Comparison of ENCODE assay signal across 23 cellular contexts in the genomic region with DNA sequence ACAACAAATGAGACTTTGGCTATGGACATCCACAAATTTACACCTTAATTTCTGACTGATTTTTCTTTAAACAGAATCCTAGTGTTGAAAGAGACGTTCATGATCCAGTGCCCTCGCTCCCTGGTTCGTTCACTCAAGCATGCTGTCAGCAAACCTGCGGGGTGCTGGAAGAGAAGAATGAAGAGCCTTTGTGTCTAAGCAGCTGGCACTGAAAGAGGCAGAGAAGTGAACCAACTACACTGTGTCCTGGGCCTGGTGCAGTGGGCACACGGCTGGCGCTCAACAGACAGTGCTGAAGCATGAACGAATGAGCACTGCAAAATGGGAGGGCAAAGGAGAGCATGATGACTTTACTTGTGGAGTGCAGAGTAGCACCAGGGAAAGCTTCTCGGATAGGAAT. TPM values are rescaled to one million over a fixed set of nuclear protein-coding genes. Genes with fewer than 3 reads are reported as not detected.
"Had no signal": no experiment of that assay in that cellular context is flagged by ENCODE, and none has a peak within 500 bp of the region (broad histone marks: within the 10 kb centered on the region; RNA-seq: fewer than 3 reads in every experiment).

No MANE protein-coding gene starts in this region.

- DNase-seq: cortex of kidney; effector CD8-positive, alpha-beta T cell; foreskin melanocyte; heart left ventricle; left colon; natural killer cell; occipital lobe; pancreas; right lobe of liver; stimulated activated CD4-positive, alpha-beta T cell treated with anti-CD3 and anti-CD28 coated beads, Interleukin-4, amount 100 ng/mL, for 24 hours; stimulated activated naive B cell treated with anti-CD40 and anti-IgM and Interleukin-4, amounts not matched to agents 10 μg/mL and 1 μg/mL and 100 μg/mL, for 72 hours; stimulated activated naive CD8-positive, alpha-beta T cell treated with anti-CD3 and anti-CD28 coated beads, Interleukin-15, amount 100 ng/mL, for 72 hours; trophoblast cell had no signal

- H3K27me3 Mint-ChIP-seq: progenitor cell of endocrine pancreas; stimulated activated naive B cell treated with anti-CD40 and anti-IgM and Interleukin-4, amounts not matched to agents 10 μg/mL and 1 μg/mL and 100 μg/mL, for 72 hours; stimulated activated naive CD8-positive, alpha-beta T cell treated with anti-CD3 and anti-CD28 coated beads, Interleukin-15, amount 100 ng/mL, for 72 hours had no signal

- H3K27me3 ChIP-seq: dorsolateral prefrontal cortex, heart left ventricle, pancreas, right lobe of liver had no signal

- H3K36me3 ChIP-seq: pancreas, right lobe of liver had no signal

- H3K27ac Mint-ChIP-seq: natural killer cell; progenitor cell of endocrine pancreas; stimulated activated naive B cell treated with anti-CD40 and anti-IgM and Interleukin-4, amounts not matched to agents 10 μg/mL and 1 μg/mL and 100 μg/mL, for 72 hours; stimulated activated naive CD8-positive, alpha-beta T cell treated with anti-CD3 and anti-CD28 coated beads, Interleukin-15, amount 100 ng/mL, for 72 hours had no signal

- H3K27ac ChIP-seq: dorsolateral prefrontal cortex, heart left ventricle, pancreas, right lobe of liver, thoracic aorta had no signal

- H3K4me3 ChIP-seq: dorsolateral prefrontal cortex, heart left ventricle, pancreas, right lobe of liver, thoracic aorta had no signal

- ATAC-seq: heart left ventricle; left colon; natural killer cell; pancreas; right lobe of liver; stimulated activated naive B cell treated with anti-CD40 and anti-IgM and Interleukin-4, amounts not matched to agents 10 μg/mL and 1 μg/mL and 100 μg/mL, for 72 hours; stimulated activated naive CD8-positive, alpha-beta T cell treated with anti-CD3 and anti-CD28 coated beads, Interleukin-15, amount 100 ng/mL, for 72 hours had no signal

- H3K9me3 Mint-ChIP-seq: natural killer cell; stimulated activated naive B cell treated with anti-CD40 and anti-IgM and Interleukin-4, amounts not matched to agents 10 μg/mL and 1 μg/mL and 100 μg/mL, for 72 hours; stimulated activated naive CD8-positive, alpha-beta T cell treated with anti-CD3 and anti-CD28 coated beads, Interleukin-15, amount 100 ng/mL, for 72 hours had no signal

- H3K4me1 ChIP-seq: pancreas, right lobe of liver had no signal

- H3K36me3 Mint-ChIP-seq: natural killer cell had no signal

- H3K9me3 ChIP-seq: heart left ventricle, pancreas, right lobe of liver, thoracic aorta had no signal

- H3K4me3 Mint-ChIP-seq: natural killer cell; stimulated activated naive B cell treated with anti-CD40 and anti-IgM and Interleukin-4, amounts not matched to agents 10 μg/mL and 1 μg/mL and 100 μg/mL, for 72 hours; stimulated activated naive CD8-positive, alpha-beta T cell treated with anti-CD3 and anti-CD28 coated beads, Interleukin-15, amount 100 ng/mL, for 72 hours had no signal

RNA-seq across cellular contexts. Expression of a gene that starts 54.9 kb away (rescaled TPM):
- total RNA-seq: glomerular endothelial cell, kidney epithelial cell, left colon, lung microvascular endothelial cell, mucosa of gallbladder, myocyte, natural killer cell, occipital lobe, progenitor cell of endocrine pancreas, renal cortical epithelial cell, subcutaneous adipose tissue, thoracic aorta had no signal
